ENCODE assay signal across 1 cellular context in the genomic region with DNA sequence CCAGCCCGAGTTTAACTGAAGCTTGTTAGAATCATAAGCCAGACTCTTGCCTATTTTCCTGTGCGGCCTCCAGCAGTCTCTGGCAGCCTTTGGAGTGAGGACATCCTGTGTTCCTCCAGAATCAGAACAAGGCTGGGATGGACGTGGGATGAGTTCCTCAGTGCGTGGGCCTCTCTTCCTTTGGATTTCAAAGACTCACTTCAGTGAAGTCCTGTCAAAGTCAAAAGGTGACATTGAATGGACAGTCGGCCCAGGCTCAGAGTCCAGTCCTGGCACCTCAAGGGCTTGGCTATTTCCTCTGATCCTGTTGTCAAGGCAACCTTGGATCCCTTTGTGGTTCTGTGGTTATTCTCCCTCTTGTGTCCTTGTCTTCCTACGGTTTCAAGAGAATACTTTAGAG.
TF ChIP-seq lines count a peak whose summit lies in the region.

No MANE protein-coding gene starts in this region.

TF ChIP-seq in GM23338, 12 proteins besides CTCF, POLR2A, EP300 and RAD21 (continued from another document):
- TF ChIP-seq, protein P1, sequence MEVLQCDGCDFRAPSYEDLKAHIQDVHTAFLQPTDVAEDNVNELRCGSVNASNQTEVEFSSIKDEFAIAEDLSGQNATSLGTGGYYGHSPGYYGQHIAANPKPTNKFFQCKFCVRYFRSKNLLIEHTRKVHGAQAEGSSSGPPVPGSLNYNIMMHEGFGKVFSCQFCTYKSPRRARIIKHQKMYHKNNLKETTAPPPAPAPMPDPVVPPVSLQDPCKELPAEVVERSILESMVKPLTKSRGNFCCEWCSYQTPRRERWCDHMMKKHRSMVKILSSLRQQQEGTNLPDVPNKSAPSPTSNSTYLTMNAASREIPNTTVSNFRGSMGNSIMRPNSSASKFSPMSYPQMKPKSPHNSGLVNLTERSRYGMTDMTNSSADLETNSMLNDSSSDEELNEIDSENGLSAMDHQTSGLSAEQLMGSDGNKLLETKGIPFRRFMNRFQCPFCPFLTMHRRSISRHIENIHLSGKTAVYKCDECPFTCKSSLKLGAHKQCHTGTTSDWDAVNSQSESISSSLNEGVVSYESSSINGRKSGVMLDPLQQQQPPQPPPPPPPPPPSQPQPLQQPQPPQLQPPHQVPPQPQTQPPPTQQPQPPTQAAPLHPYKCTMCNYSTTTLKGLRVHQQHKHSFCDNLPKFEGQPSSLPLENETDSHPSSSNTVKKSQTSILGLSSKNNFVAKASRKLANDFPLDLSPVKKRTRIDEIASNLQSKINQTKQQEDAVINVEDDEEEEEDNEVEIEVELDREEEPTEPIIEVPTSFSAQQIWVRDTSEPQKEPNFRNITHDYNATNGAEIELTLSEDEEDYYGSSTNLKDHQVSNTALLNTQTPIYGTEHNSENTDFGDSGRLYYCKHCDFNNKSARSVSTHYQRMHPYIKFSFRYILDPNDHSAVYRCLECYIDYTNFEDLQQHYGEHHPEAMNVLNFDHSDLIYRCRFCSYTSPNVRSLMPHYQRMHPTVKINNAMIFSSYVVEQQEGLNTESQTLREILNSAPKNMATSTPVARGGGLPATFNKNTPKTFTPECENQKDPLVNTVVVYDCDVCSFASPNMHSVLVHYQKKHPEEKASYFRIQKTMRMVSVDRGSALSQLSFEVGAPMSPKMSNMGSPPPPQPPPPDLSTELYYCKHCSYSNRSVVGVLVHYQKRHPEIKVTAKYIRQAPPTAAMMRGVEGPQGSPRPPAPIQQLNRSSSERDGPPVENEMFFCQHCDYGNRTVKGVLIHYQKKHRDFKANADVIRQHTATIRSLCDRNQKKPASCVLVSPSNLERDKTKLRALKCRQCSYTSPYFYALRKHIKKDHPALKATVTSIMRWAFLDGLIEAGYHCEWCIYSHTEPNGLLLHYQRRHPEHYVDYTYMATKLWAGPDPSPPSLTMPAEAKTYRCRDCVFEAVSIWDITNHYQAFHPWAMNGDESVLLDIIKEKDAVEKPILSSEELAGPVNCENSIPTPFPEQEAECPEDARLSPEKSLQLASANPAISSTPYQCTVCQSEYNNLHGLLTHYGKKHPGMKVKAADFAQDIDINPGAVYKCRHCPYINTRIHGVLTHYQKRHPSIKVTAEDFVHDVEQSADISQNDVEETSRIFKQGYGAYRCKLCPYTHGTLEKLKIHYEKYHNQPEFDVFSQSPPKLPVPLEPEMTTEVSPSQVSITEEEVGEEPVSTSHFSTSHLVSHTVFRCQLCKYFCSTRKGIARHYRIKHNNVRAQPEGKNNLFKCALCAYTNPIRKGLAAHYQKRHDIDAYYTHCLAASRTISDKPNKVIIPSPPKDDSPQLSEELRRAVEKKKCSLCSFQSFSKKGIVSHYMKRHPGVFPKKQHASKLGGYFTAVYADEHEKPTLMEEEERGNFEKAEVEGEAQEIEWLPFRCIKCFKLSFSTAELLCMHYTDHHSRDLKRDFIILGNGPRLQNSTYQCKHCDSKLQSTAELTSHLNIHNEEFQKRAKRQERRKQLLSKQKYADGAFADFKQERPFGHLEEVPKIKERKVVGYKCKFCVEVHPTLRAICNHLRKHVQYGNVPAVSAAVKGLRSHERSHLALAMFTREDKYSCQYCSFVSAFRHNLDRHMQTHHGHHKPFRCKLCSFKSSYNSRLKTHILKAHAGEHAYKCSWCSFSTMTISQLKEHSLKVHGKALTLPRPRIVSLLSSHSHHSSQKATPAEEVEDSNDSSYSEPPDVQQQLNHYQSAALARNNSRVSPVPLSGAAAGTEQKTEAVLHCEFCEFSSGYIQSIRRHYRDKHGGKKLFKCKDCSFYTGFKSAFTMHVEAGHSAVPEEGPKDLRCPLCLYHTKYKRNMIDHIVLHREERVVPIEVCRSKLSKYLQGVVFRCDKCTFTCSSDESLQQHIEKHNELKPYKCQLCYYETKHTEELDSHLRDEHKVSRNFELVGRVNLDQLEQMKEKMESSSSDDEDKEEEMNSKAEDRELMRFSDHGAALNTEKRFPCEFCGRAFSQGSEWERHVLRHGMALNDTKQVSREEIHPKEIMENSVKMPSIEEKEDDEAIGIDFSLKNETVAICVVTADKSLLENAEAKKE (CRISPR knock-in tag; IDR thresholded peaks at IDR 0.05) = no peak
- TF ChIP-seq EZH2phosphoT487 (IDR thresholded peaks at IDR 0.05; ENCODE audit: unreplicated experiment) (no peak), POLR2AphosphoS5 (IDR thresholded peaks at IDR 0.05; ENCODE audit: low read depth) (no peak), STAT1 (IDR thresholded peaks at IDR 0.05; ENCODE audit: unreplicated experiment) (no peak), CREB1 (CRISPR knock-in tag; IDR thresholded peaks at IDR 0.05; ENCODE audit: low read depth) (no peak), NANOG (IDR thresholded peaks at IDR 0.05; ENCODE audit: borderline replicate concordance) (no peak), ZNF331 (CRISPR knock-in tag; IDR thresholded peaks at IDR 0.05; ENCODE audit: low read depth) (no peak)
- TF ChIP-seq, protein P2, sequence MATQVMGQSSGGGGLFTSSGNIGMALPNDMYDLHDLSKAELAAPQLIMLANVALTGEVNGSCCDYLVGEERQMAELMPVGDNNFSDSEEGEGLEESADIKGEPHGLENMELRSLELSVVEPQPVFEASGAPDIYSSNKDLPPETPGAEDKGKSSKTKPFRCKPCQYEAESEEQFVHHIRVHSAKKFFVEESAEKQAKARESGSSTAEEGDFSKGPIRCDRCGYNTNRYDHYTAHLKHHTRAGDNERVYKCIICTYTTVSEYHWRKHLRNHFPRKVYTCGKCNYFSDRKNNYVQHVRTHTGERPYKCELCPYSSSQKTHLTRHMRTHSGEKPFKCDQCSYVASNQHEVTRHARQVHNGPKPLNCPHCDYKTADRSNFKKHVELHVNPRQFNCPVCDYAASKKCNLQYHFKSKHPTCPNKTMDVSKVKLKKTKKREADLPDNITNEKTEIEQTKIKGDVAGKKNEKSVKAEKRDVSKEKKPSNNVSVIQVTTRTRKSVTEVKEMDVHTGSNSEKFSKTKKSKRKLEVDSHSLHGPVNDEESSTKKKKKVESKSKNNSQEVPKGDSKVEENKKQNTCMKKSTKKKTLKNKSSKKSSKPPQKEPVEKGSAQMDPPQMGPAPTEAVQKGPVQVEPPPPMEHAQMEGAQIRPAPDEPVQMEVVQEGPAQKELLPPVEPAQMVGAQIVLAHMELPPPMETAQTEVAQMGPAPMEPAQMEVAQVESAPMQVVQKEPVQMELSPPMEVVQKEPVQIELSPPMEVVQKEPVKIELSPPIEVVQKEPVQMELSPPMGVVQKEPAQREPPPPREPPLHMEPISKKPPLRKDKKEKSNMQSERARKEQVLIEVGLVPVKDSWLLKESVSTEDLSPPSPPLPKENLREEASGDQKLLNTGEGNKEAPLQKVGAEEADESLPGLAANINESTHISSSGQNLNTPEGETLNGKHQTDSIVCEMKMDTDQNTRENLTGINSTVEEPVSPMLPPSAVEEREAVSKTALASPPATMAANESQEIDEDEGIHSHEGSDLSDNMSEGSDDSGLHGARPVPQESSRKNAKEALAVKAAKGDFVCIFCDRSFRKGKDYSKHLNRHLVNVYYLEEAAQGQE (IDR thresholded peaks at IDR 0.05; ENCODE audit: unreplicated experiment) = no peak
- TF ChIP-seq, protein P3, sequence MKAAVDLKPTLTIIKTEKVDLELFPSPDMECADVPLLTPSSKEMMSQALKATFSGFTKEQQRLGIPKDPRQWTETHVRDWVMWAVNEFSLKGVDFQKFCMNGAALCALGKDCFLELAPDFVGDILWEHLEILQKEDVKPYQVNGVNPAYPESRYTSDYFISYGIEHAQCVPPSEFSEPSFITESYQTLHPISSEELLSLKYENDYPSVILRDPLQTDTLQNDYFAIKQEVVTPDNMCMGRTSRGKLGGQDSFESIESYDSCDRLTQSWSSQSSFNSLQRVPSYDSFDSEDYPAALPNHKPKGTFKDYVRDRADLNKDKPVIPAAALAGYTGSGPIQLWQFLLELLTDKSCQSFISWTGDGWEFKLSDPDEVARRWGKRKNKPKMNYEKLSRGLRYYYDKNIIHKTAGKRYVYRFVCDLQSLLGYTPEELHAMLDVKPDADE (IDR thresholded peaks at IDR 0.05) = no peak
